In genomic region chr4:187608001-187608421, GRCh38 we compare ENCODE assay signal across 13 cellular contexts.
DNase-seq lines count a peak whose midpoint lies in the region; ATAC-seq, FAIRE-seq and TF ChIP-seq lines count a peak whose summit lies in the region.
"Had no signal": no experiment of that assay in that cellular context is flagged by ENCODE, and none has a peak within 500 bp of the region (broad histone marks: within the 10 kb centered on the region; RNA-seq: fewer than 3 reads in every experiment).

No MANE protein-coding gene starts in this region.

- H2BK12ac ChIP-seq in H1 (ENCODE audit: low read depth, low read length) (no peak overlapping the region), trophoblast cell (ENCODE audit: low read length) (no peak overlapping the region)

- H3K4me3 ChIP-seq in GM23248 (no peak overlapping the region), PC-9 (no peak overlapping the region), H1 (ENCODE audit: extremely low read depth in 1 of 4, insufficient read depth in 2 of 4, low read depth in 3 of 4, low read length in 4 of 4) (no peak overlapping the region), trophoblast cell (ENCODE audit: low read depth, low read length) (no peak overlapping the region), heart right ventricle (no peak overlapping the region)
- H3K4me3 ChIP-seq: SK-N-MC had no signal

- H4K12ac ChIP-seq in trophoblast cell (ENCODE audit: low read depth, low read length): no peak overlapping the region

- H3K23me2 ChIP-seq in H1 (ENCODE audit: low read depth, low read length): no peaks in the 10 kb centered on the region

- peak; percentile 71 for DNase-seq in GM23248
- peak in 1 of 2 experiments; percentile 8 for DNase-seq in PC-9
- no peak for DNase-seq in H1 (ENCODE audit: low read depth in 1 of 2, low spot score in 2 of 2)
- no peak for DNase-seq in trophoblast cell
- DNase-seq in heart right ventricle: no peak
- DNase-seq: cortex of kidney had no signal

- POLR2A ChIA-PET in PC-9 (lab: Charles Lee; ENCODE audit: unreplicated experiment): interaction anchor here (0.7 kb wide), 1 partner anchor 337 kb away, joined by 11 read pairs; no protein-coding TSS in a partner anchor
- POLR2A ChIA-PET in H1 (lab: Charles Lee; ENCODE audit: partially characterized antibody): no interaction called here

- H3K56ac ChIP-seq in H1 (replicated peaks; ENCODE audit: insufficient read length, low read depth, low read length): no peak overlapping the region

- H3K4me1 ChIP-seq in GM23248 (ENCODE audit: insufficient read depth) (peaks cover 38% of the 10 kb centered on the region), PC-9 (replicated peaks; ENCODE audit: insufficient read depth) (no peaks in the 10 kb centered on the region), H1 (replicated peaks in 1 of 4; ENCODE audit: control insufficient read depth in 3 of 4, insufficient read depth in 4 of 4, low read length in 3 of 4) (no peaks in the 10 kb centered on the region; a peak in 1 of 7 replicates), trophoblast cell (ENCODE audit: control insufficient read depth in 1 of 2, insufficient read depth in 2 of 2, low read length in 2 of 2) (peaks cover 0 to 1% of the 10 kb centered on the region in 2 experiments), heart right ventricle (no peaks in the 10 kb centered on the region)

- no peak overlapping the region for H3K4ac ChIP-seq in H1 (replicated peaks; ENCODE audit: insufficient read length, low read depth, low read length)
- no peak overlapping the region for H3K4ac ChIP-seq in trophoblast cell (ENCODE audit: low read depth, low read length)

- 0% methylated on average over 1 of the region's 1 CpG for WGBS in GM23248 (ENCODE audit: low coverage in 1 of 2, low lambda C conversion rate in 2 of 2, missing lambda C conversion rate in 2 of 2), 2 experiments
- WGBS in H1 (ENCODE audit: extremely low coverage in 1 of 2, insufficient coverage in 1 of 2, insufficient read length in 1 of 2, insufficient replicate concordance in 2 of 2, low coverage in 1 of 2, low lambda C conversion rate in 2 of 2, missing lambda C conversion rate in 1 of 2), 2 experiments: 100% methylated on average over 1 of the region's 1 CpG; no CpG with 5 or more reads in 1 of the 2 experiments
- no CpG with 5 or more reads among the region's 1 CpG for WGBS in trophoblast cell (ENCODE audit: extremely low coverage, insufficient coverage, insufficient read length)
- 84 to 88% methylated on average over 1 of the region's 1 CpG for WGBS in heart right ventricle, 2 donors

- H3K23ac ChIP-seq in H1 (ENCODE audit: insufficient read length) (no peak overlapping the region), trophoblast cell (ENCODE audit: low read length) (no peak overlapping the region)

- BruUV-seq in PC-9 (replicated peaks; lab: Mats Ljungman, UMichigan): no TSS peak

- H3K79me1 ChIP-seq in H1 (ENCODE audit: low read depth, low read length) (no peaks in the 10 kb centered on the region), trophoblast cell (ENCODE audit: low read length) (peaks cover 4% of the 10 kb centered on the region)

- TF ChIP-seq EP300 in H1 (IDR thresholded peaks at IDR 0.05; ENCODE audit: borderline replicate concordance in 1 of 2, low read depth in 2 of 2, low read length in 2 of 2): no peak

- H2BK5ac ChIP-seq in H1 (ENCODE audit: low read depth, low read length): no peak overlapping the region
- H2BK5ac ChIP-seq in trophoblast cell (ENCODE audit: low read depth, low read length, poor library complexity): peak overlapping the region; percentile 13

- H4K20me1 ChIP-seq in GM23248 (ENCODE audit: insufficient read depth) (no peaks in the 10 kb centered on the region), PC-9 (ENCODE audit: insufficient read depth) (no peaks in the 10 kb centered on the region), H1 (replicated peaks in 1 of 2; ENCODE audit: control insufficient read depth in 1 of 2, insufficient read depth in 2 of 2, low read length in 2 of 2) (no peaks in the 10 kb centered on the region)

- H2AK5ac ChIP-seq in H1 (ENCODE audit: low read depth, low read length): no peak overlapping the region
- H2AK5ac ChIP-seq in trophoblast cell (ENCODE audit: low read length): no peak overlapping the region

- H3K9me2 ChIP-seq in GM23248 (ENCODE audit: insufficient read depth) (no peaks in the 10 kb centered on the region), PC-9 (ENCODE audit: insufficient read depth) (no peaks in the 10 kb centered on the region)

- no peak for TF ChIP-seq RAD21 in H1 (IDR thresholded peaks at IDR 0.05 in 1 of 2, conservative IDR thresholded peaks at IDR 0.05 in 1 of 2; ENCODE audit: low read depth in 2 of 2, low read length in 2 of 2)

- intact Hi-C loops in PC-9 (cut with micrococcal nuclease; ENCODE audit: unreplicated experiment) (no loop called here), heart right ventricle (cut with DNase I) (loop anchor here in 4 of 10 donors (10.0 kb wide), 3 partner anchors 1017 to 1597 kb away; no protein-coding TSS in a partner anchor)

- ATAC-seq in GM21737 (IDR thresholded peaks at IDR 0.05; ENCODE audit: unreplicated experiment) (no peak), heart right ventricle (no peak), esophagus mucosa (no peak)
- ATAC-seq: activated naive CD4-positive, alpha-beta T cell treated with anti-CD3 and anti-CD28 coated beads, Interleukin-2, amount 50 U/mL, for 72 hours; left lobe of liver; natural killer cell treated with Interleukin-12 subunit alpha and Interleukin-12 subunit beta and Interleukin-15 and Interleukin-18, amount 100 ng/mL, for 72 hours had no signal

- peak overlapping the region; percentile 54 for H2AFZ ChIP-seq in GM23248
- no peak overlapping the region for H2AFZ ChIP-seq in PC-9
- peak overlapping the region; percentile 58 for H2AFZ ChIP-seq in H1 (ENCODE audit: low read length)
- H2AFZ ChIP-seq in trophoblast cell (ENCODE audit: insufficient read depth, low read length, poor library complexity): no peak overlapping the region

- in situ Hi-C loops in GM23248 (cut with MboI): no loop called here

- H3K4me2 ChIP-seq in GM23248 (ENCODE audit: unreplicated experiment) (peak overlapping the region; percentile 44), PC-9 (no peak overlapping the region), H1 (ENCODE audit: insufficient read depth in 1 of 2, low read depth in 2 of 2, low read length in 2 of 2) (no peak overlapping the region), trophoblast cell (ENCODE audit: low read length) (no peak overlapping the region)

- H2BK20ac ChIP-seq in H1 (ENCODE audit: low read length): no peak overlapping the region

- H3F3A ChIP-seq in GM23248 (ENCODE audit: insufficient read depth) (peaks cover 18% of the 10 kb centered on the region; the same call in 1 of the 2 replicates), PC-9 (ENCODE audit: insufficient read depth, low read depth) (no peaks in the 10 kb centered on the region)

- no peak overlapping the region for H4K5ac ChIP-seq in H1 (ENCODE audit: insufficient read length, low read depth, low read length)

- H2BK15ac ChIP-seq in H1 (ENCODE audit: low read length): no peak overlapping the region

- no peak overlapping the region; the same call in 1 of the 2 replicates for H3K9ac ChIP-seq in GM23248
- no peak overlapping the region for H3K9ac ChIP-seq in H1 (replicated peaks in 1 of 4; ENCODE audit: extremely low read depth in 1 of 4, low read depth in 3 of 4, low read length in 3 of 4)
- H3K9ac ChIP-seq in trophoblast cell (ENCODE audit: low read length): no peak overlapping the region

- H2BK120ac ChIP-seq in H1 (replicated peaks; ENCODE audit: low read depth, low read length) (no peak overlapping the region), trophoblast cell (ENCODE audit: insufficient read depth, low read length, poor library complexity) (no peak overlapping the region)

- no peak overlapping the region for H3K18ac ChIP-seq in H1 (ENCODE audit: extremely low read depth, low read length)
- no peak overlapping the region for H3K18ac ChIP-seq in trophoblast cell (ENCODE audit: low read length)

- H3K79me2 ChIP-seq in GM23248 (ENCODE audit: insufficient read depth) (no peaks in the 10 kb centered on the region), PC-9 (ENCODE audit: low read depth) (no peaks in the 10 kb centered on the region), H1 (ENCODE audit: control insufficient read depth in 1 of 2, insufficient read depth in 2 of 2, low read length in 2 of 2) (no peaks in the 10 kb centered on the region), trophoblast cell (ENCODE audit: control insufficient read depth, insufficient read depth, low read length, poor library complexity) (no peaks in the 10 kb centered on the region)

- H3K27me3 ChIP-seq in GM23248 (replicated peaks; ENCODE audit: insufficient read depth) (no peaks in the 10 kb centered on the region), PC-9 (ENCODE audit: insufficient read depth, low read depth) (no peaks in the 10 kb centered on the region), H1 (replicated peaks in 1 of 4; ENCODE audit: control insufficient read depth in 3 of 4, extremely low read depth in 1 of 4, insufficient read depth in 3 of 4, low read length in 3 of 4) (no peaks in the 10 kb centered on the region), trophoblast cell (ENCODE audit: insufficient read depth, low read length) (no peaks in the 10 kb centered on the region), heart right ventricle (peaks cover 0 to 6% (median 0%) of the 10 kb centered on the region in 7 donors)

- no peak for TF ChIP-seq POLR2A in H1 (IDR thresholded peaks at IDR 0.05; ENCODE audit: control extremely low read depth in 1 of 2, low read depth in 2 of 2, low read length in 2 of 2)

- H3K36me3 ChIP-seq in GM23248 (ENCODE audit: low read depth) (no peaks in the 10 kb centered on the region), PC-9 (ENCODE audit: low read depth) (no peaks in the 10 kb centered on the region), H1 (ENCODE audit: control insufficient read depth in 2 of 4, insufficient read depth in 4 of 4, low read length in 3 of 4) (no peaks in the 10 kb centered on the region), trophoblast cell (ENCODE audit: control insufficient read depth in 1 of 2, insufficient read depth in 2 of 2, low read length in 2 of 2) (no peaks in the 10 kb centered on the region), heart right ventricle (no peaks in the 10 kb centered on the region)

- H3K14ac ChIP-seq in H1 (ENCODE audit: insufficient read length) (no peak overlapping the region), trophoblast cell (ENCODE audit: low read length) (no peak overlapping the region)

- H4K91ac ChIP-seq in H1 (replicated peaks; ENCODE audit: insufficient read length, low read length) (no peak overlapping the region), trophoblast cell (ENCODE audit: low read depth, low read length) (no peak overlapping the region)

- FAIRE-seq in H1 (lab: Jason Lieb, UNC): no peak

- peak overlapping the region; percentile 59 for H3K27ac ChIP-seq in GM23248
- 0 out of 2 replicates have a peak overlapping the region, but pooled peaks have one; percentile 16 for H3K27ac ChIP-seq in PC-9
- no peak overlapping the region for H3K27ac ChIP-seq in H1 (ENCODE audit: low read depth, low read length)
- H3K27ac ChIP-seq in trophoblast cell (ENCODE audit: low read depth, low read length): no peak overlapping the region
- H3K27ac ChIP-seq in heart right ventricle: no peak overlapping the region
- H3K27ac ChIP-seq: SK-N-MC, VCaP had no signal

- no peak overlapping the region for H4K8ac ChIP-seq in H1 (ENCODE audit: extremely low read depth, insufficient read depth, low read length)
- no peak overlapping the region for H4K8ac ChIP-seq in trophoblast cell (ENCODE audit: low read depth, low read length)

- CTCF ChIA-PET in PC-9 (lab: Charles Lee): interaction anchor here (0.6 to 0.7 kb wide), 2 partner anchors 966 to 1477 kb away, joined by 4 to 5 read pairs; no protein-coding TSS in a partner anchor
- CTCF ChIA-PET in H1 (lab: Charles Lee; ENCODE audit: partially characterized antibody): interaction anchor here (1.0 to 3.6 kb wide), 6 partner anchors 8 to 386 kb away, joined by 3 to 20 read pairs (median 4); no protein-coding TSS in a partner anchor

- H3K9me3 ChIP-seq in GM23248 (ENCODE audit: low read depth) (no peaks in the 10 kb centered on the region), PC-9 (ENCODE audit: insufficient read depth, low read depth) (no peaks in the 10 kb centered on the region), H1 (ENCODE audit: insufficient read depth in 2 of 2, low read depth in 1 of 2, low read length in 1 of 2) (no peaks in the 10 kb centered on the region; a peak in 1 of 4 replicates), trophoblast cell (ENCODE audit: insufficient read depth, low read depth, low read length) (no peaks in the 10 kb centered on the region), heart right ventricle (no peaks in the 10 kb centered on the region)

- TF ChIP-seq CTCF in PC-9 (conservative IDR thresholded peaks at IDR 0.05) (no peak), H1 (IDR thresholded peaks at IDR 0.05; ENCODE audit: control extremely low read depth in 1 of 3, insufficient read depth in 1 of 3, low read depth in 1 of 3, low read length in 3 of 3) (no peak), heart right ventricle (IDR thresholded peaks at IDR 0.05) (no peak)

Comparison
In these comparisons a context has a peak if more than half of its experiments do, and no peak if none do; other contexts are left out.
1. H2AFZ ChIP-seq: peak in GM23248 (single experiment) and H1 (single experiment); none in PC-9 (single experiment) and trophoblast cell (single experiment).
2. H3K27ac ChIP-seq: peak in GM23248 (single experiment) and PC-9 (single experiment); none in H1 (single experiment), trophoblast cell (single experiment) and heart right ventricle (0 of 10).